ENCODE assay signal across 2 cellular contexts in the genomic region with DNA sequence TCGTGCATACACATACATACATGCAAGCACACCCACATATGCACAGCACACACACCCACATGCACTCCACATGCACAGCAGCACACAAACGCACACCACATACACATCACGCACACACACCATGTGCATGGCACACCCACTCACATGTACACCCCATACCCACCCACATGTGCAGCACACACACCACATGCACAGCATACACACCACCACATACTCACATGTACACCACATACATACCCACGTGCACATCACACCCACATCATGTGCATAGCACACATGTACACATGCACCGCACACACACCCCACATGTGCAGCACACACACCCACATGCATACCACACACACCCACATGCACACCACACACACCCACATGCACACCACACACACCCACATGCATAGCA.
TF ChIP-seq lines count a peak whose summit lies in the region.

No MANE protein-coding gene starts in this region.

TF ChIP-seq in HepG2, 621 proteins besides CTCF, POLR2A, EP300 and RAD21:
- TF ChIP-seq, protein P1, sequence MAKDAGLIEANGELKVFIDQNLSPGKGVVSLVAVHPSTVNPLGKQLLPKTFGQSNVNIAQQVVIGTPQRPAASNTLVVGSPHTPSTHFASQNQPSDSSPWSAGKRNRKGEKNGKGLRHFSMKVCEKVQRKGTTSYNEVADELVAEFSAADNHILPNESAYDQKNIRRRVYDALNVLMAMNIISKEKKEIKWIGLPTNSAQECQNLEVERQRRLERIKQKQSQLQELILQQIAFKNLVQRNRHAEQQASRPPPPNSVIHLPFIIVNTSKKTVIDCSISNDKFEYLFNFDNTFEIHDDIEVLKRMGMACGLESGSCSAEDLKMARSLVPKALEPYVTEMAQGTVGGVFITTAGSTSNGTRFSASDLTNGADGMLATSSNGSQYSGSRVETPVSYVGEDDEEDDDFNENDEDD (CRISPR knock-in tag; IDR thresholded peaks at IDR 0.05; ENCODE audit: borderline replicate concordance): no peak
- no peak for TF ChIP-seq ZNF263 (CRISPR knock-in tag; IDR thresholded peaks at IDR 0.05)
- TF ChIP-seq, protein P2, sequence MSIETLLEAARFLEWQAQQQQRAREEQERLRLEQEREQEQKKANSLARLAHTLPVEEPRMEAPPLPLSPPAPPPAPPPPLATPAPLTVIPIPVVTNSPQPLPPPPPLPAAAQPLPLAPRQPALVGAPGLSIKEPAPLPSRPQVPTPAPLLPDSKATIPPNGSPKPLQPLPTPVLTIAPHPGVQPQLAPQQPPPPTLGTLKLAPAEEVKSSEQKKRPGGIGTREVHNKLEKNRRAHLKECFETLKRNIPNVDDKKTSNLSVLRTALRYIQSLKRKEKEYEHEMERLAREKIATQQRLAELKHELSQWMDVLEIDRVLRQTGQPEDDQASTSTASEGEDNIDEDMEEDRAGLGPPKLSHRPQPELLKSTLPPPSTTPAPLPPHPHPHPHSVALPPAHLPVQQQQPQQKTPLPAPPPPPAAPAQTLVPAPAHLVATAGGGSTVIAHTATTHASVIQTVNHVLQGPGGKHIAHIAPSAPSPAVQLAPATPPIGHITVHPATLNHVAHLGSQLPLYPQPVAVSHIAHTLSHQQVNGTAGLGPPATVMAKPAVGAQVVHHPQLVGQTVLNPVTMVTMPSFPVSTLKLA (IDR thresholded peaks at IDR 0.05): peak; percentile 100
- TF ChIP-seq ZKSCAN5 (CRISPR knock-in tag; IDR thresholded peaks at IDR 0.05): no peak
- TF ChIP-seq ZNF674 (CRISPR knock-in tag; IDR thresholded peaks at IDR 0.05; ENCODE audit: low read depth): no peak
- TF ChIP-seq, protein P3, sequence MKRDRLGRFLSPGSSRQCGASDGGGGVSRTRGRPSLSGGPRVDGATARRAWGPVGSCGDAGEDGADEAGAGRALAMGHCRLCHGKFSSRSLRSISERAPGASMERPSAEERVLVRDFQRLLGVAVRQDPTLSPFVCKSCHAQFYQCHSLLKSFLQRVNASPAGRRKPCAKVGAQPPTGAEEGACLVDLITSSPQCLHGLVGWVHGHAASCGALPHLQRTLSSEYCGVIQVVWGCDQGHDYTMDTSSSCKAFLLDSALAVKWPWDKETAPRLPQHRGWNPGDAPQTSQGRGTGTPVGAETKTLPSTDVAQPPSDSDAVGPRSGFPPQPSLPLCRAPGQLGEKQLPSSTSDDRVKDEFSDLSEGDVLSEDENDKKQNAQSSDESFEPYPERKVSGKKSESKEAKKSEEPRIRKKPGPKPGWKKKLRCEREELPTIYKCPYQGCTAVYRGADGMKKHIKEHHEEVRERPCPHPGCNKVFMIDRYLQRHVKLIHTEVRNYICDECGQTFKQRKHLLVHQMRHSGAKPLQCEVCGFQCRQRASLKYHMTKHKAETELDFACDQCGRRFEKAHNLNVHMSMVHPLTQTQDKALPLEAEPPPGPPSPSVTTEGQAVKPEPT (CRISPR knock-in tag; IDR thresholded peaks at IDR 0.05; ENCODE audit: low read depth): no peak
- TF ChIP-seq HNF4G (IDR thresholded peaks at IDR 0.05; ENCODE audit: borderline replicate concordance, low read depth, low read length): no peak
- TF ChIP-seq HNF4G (CRISPR knock-in tag; IDR thresholded peaks at IDR 0.05; ENCODE audit: borderline replicate concordance, low read depth): no peak
- no peak for TF ChIP-seq ZSCAN31 (CRISPR knock-in tag; IDR thresholded peaks at IDR 0.05; ENCODE audit: low read depth)
- no peak for TF ChIP-seq NFE2 (CRISPR knock-in tag; IDR thresholded peaks at IDR 0.05)
- no peak for TF ChIP-seq ZNF737 (CRISPR knock-in tag; IDR thresholded peaks at IDR 0.05; ENCODE audit: borderline replicate concordance)
- peak; percentile 75; the same call in 1 of the 2 replicates for TF ChIP-seq IKZF1 (IDR thresholded peaks at IDR 0.05)
- no peak for TF ChIP-seq ZNF780A (CRISPR knock-in tag; IDR thresholded peaks at IDR 0.05)
- no peak for TF ChIP-seq ZNF619 (CRISPR knock-in tag; IDR thresholded peaks at IDR 0.05)
- no peak for TF ChIP-seq RFXAP (CRISPR knock-in tag; IDR thresholded peaks at IDR 0.05; ENCODE audit: borderline replicate concordance)
- no peak for TF ChIP-seq ZNF883 (CRISPR knock-in tag; IDR thresholded peaks at IDR 0.05; ENCODE audit: not compliant biosample characterization)
- TF ChIP-seq ZBTB42 (CRISPR knock-in tag; IDR thresholded peaks at IDR 0.05): no peak

TF ChIP-seq in WTC11, 78 proteins besides CTCF, POLR2A, EP300 and RAD21:
- TF ChIP-seq, protein P4, sequence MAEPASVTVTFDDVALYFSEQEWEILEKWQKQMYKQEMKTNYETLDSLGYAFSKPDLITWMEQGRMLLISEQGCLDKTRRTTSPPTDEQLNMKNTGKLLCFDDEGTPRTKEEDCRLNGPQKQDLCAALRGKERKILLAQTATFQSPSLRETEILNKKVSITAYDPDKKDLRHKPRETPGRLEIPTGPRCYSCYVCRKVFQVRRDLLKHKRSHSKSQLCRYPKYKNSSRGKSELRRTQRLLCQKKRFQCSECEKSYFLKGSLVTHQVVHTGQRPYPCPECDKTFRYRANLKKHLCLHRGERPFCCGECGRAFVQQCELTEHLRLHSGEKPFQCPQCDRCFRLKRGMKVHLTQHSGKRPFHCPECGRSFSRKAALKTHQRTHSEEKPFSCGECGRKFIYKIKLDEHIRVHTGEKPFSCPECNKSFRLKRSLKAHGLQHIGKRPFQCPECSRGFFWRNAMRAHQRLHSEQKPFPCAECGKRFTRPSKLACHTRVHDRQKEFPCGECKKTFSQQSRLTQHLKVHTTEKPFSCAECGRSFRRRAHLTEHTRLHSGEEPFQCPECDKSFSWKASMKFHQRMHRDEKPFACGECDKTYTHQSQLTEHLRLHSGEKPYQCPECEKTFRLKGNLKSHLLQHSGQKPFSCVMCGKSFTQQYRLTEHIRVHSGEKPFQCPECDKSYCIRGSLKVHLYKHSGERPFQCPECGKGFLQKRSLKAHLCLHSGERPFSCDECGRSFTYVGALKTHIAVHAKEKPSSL (CRISPR knock-in tag; conservative IDR thresholded peaks at IDR 0.05): no peak
- TF ChIP-seq, protein P5, sequence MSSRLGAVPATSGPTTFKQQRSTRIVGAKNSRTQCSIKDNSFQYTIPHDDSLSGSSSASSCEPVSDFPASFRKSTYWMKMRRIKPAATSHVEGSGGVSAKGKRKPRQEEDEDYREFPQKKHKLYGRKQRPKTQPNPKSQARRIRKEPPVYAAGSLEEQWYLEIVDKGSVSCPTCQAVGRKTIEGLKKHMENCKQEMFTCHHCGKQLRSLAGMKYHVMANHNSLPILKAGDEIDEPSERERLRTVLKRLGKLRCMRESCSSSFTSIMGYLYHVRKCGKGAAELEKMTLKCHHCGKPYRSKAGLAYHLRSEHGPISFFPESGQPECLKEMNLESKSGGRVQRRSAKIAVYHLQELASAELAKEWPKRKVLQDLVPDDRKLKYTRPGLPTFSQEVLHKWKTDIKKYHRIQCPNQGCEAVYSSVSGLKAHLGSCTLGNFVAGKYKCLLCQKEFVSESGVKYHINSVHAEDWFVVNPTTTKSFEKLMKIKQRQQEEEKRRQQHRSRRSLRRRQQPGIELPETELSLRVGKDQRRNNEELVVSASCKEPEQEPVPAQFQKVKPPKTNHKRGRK (CRISPR knock-in tag; IDR thresholded peaks at IDR 0.05; ENCODE audit: borderline replicate concordance): no peak
- no peak for TF ChIP-seq ZNF263 (CRISPR knock-in tag; IDR thresholded peaks at IDR 0.05; ENCODE audit: low read depth)
- TF ChIP-seq, protein P6, sequence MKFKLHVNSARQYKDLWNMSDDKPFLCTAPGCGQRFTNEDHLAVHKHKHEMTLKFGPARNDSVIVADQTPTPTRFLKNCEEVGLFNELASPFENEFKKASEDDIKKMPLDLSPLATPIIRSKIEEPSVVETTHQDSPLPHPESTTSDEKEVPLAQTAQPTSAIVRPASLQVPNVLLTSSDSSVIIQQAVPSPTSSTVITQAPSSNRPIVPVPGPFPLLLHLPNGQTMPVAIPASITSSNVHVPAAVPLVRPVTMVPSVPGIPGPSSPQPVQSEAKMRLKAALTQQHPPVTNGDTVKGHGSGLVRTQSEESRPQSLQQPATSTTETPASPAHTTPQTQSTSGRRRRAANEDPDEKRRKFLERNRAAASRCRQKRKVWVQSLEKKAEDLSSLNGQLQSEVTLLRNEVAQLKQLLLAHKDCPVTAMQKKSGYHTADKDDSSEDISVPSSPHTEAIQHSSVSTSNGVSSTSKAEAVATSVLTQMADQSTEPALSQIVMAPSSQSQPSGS (CRISPR knock-in tag; IDR thresholded peaks at IDR 0.05; ENCODE audit: borderline replicate concordance, low read depth): no peak
- TF ChIP-seq, protein P7, sequence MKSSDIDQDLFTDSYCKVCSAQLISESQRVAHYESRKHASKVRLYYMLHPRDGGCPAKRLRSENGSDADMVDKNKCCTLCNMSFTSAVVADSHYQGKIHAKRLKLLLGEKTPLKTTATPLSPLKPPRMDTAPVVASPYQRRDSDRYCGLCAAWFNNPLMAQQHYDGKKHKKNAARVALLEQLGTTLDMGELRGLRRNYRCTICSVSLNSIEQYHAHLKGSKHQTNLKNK (CRISPR knock-in tag; IDR thresholded peaks at IDR 0.05): no peak
